9 cellular contexts compared by ENCODE assay signal in the genomic region with DNA sequence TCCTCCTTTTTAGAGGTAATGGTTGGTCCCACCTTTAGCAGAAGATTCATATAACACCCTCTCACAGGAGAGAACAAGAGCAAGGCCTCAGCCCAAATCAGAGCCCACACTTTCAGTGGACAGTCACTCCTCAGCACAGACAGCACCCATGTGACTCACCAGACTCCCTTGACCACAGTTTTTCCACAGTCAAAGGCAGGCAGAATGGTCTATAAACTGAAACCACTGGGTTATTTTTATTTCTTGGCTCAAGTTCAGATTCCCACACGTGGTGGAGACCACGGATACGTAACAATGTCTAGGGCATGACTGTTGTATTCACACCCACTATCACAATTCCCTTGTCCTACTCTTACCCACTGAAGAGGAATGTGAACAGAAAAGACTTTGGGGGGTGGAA.
DNase-seq lines count a peak whose midpoint lies in the region; ATAC-seq and FAIRE-seq lines count a peak whose summit lies in the region.
"Had no signal": no experiment of that assay in that cellular context is flagged by ENCODE, and none has a peak within 500 bp of the region (broad histone marks: within the 10 kb centered on the region; RNA-seq: fewer than 3 reads in every experiment).

No MANE protein-coding gene starts in this region.

- no peaks in the 10 kb centered on the region for H3K4me1 Mint-ChIP-seq in activated T-helper 17 cell treated with anti-CD3 and anti-CD28 coated beads, Interleukin-2, amount 50 U/mL, for 72 hours
- H3K4me1 Mint-ChIP-seq in activated T-cell treated with anti-CD3 and anti-CD28 coated beads, Interleukin-2, amount 50 U/mL, for 72 hours (ENCODE audit: low read depth), result no peaks in the 10 kb centered on the region
- H3K4me1 Mint-ChIP-seq in activated naive CD4-positive, alpha-beta T cell treated with anti-CD3 and anti-CD28 coated beads, Interleukin-2, amount 10 ng/mL, durations not matched to agents 7 days and 5 days, result no peaks in the 10 kb centered on the region

- peaks cover 9% of the 10 kb centered on the region for H3K27me3 Mint-ChIP-seq in activated T-helper 17 cell treated with anti-CD3 and anti-CD28 coated beads, Interleukin-2, amount 50 U/mL, for 72 hours
- no peaks in the 10 kb centered on the region for H3K27me3 Mint-ChIP-seq in activated T-cell treated with anti-CD3 and anti-CD28 coated beads, Interleukin-2, amount 50 U/mL, for 72 hours (ENCODE audit: low read depth)
- H3K27me3 Mint-ChIP-seq in activated naive CD4-positive, alpha-beta T cell treated with anti-CD3 and anti-CD28 coated beads, Interleukin-2, amount 10 ng/mL, durations not matched to agents 7 days and 5 days, result no peaks in the 10 kb centered on the region

- FAIRE-seq in GM19239 (lab: Jason Lieb, UNC), result peak; percentile 78

- peaks cover 5% of the 10 kb centered on the region for H3K9me3 Mint-ChIP-seq in activated T-helper 17 cell treated with anti-CD3 and anti-CD28 coated beads, Interleukin-2, amount 50 U/mL, for 72 hours
- H3K9me3 Mint-ChIP-seq in activated T-cell treated with anti-CD3 and anti-CD28 coated beads, Interleukin-2, amount 50 U/mL, for 72 hours, result peaks cover 0 to 3% of the 10 kb centered on the region in 2 donors
- no peaks in the 10 kb centered on the region for H3K9me3 Mint-ChIP-seq in activated naive CD4-positive, alpha-beta T cell treated with anti-CD3 and anti-CD28 coated beads, Interleukin-2, amount 10 ng/mL, durations not matched to agents 7 days and 5 days
- H3K9me3 Mint-ChIP-seq: activated T-helper 2 cell treated with anti-CD3 and anti-CD28 coated beads, Interferon-gamma antibody, Interleukin-2, Interleukin-4, amounts not matched to agents 10 μg/mL and 5 μg/mL and 100 μg/mL, durations not matched to agents 14 hours and 24 hours and 36 hours had no signal

- CTCF ChIA-PET in activated naive CD4-positive, alpha-beta T cell treated with anti-CD3 and anti-CD28 coated beads, Interleukin-2, amount 10 ng/mL, durations not matched to agents 7 days and 5 days (lab: Charles Lee), result no interaction called here

- DNase-seq in GM19239 (ENCODE audit: insufficient read length, low spot score), result no peak
- DNase-seq in Kasumi-1 (lab: John Stamatoyannopoulos, UW), result peak; percentile 44 to 57
- DNase-seq in dedifferentiated amniotic fluid mesenchymal stem cell (ENCODE audit: extremely low spot score), result peak; percentile 70
- DNase-seq in renal cortical epithelial cell (ENCODE audit: low read depth), result peak; percentile 97
- no peak for DNase-seq in activated T-cell treated with anti-CD3 and anti-CD28 coated beads, Interleukin-2, amount 50 U/mL, for 72 hours
- no peak for DNase-seq in activated naive CD4-positive, alpha-beta T cell treated with anti-CD3 and anti-CD28 coated beads, Interleukin-2, amount 10 ng/mL, durations not matched to agents 7 days and 5 days

- no peak overlapping the region for H3K4me3 Mint-ChIP-seq in activated T-helper 17 cell treated with anti-CD3 and anti-CD28 coated beads, Interleukin-2, amount 50 U/mL, for 72 hours
- H3K4me3 Mint-ChIP-seq in activated T-cell treated with anti-CD3 and anti-CD28 coated beads, Interleukin-2, amount 50 U/mL, for 72 hours, result no peak overlapping the region
- H3K4me3 Mint-ChIP-seq in activated naive CD4-positive, alpha-beta T cell treated with anti-CD3 and anti-CD28 coated beads, Interleukin-2, amount 10 ng/mL, durations not matched to agents 7 days and 5 days, result no peak overlapping the region

- no peak overlapping the region for H3K27ac Mint-ChIP-seq in activated T-helper 17 cell treated with anti-CD3 and anti-CD28 coated beads, Interleukin-2, amount 50 U/mL, for 72 hours
- H3K27ac Mint-ChIP-seq in activated T-cell treated with anti-CD3 and anti-CD28 coated beads, Interleukin-2, amount 50 U/mL, for 72 hours, result no peak overlapping the region
- H3K27ac Mint-ChIP-seq in activated naive CD4-positive, alpha-beta T cell treated with anti-CD3 and anti-CD28 coated beads, Interleukin-2, amount 10 ng/mL, durations not matched to agents 7 days and 5 days, result no peak overlapping the region
- H3K27ac Mint-ChIP-seq: activated T-helper 2 cell treated with anti-CD3 and anti-CD28 coated beads, Interferon-gamma antibody, Interleukin-2, Interleukin-4, amounts not matched to agents 10 μg/mL and 5 μg/mL and 100 μg/mL, durations not matched to agents 14 hours and 24 hours and 36 hours had no signal

- ATAC-seq in activated T-helper 17 cell treated with anti-CD3 and anti-CD28 coated beads, Interleukin-2, amount 50 U/mL, for 72 hours (replicated peaks), result no peak
- ATAC-seq in activated T-cell treated with anti-CD3 and anti-CD28 coated beads, Interleukin-2, amount 50 U/mL, for 72 hours (replicated peaks in 1 of 2), result no peak
- ATAC-seq in HG03280 (IDR thresholded peaks at IDR 0.05; ENCODE audit: unreplicated experiment), result no peak

- H3K36me3 Mint-ChIP-seq in activated T-helper 17 cell treated with anti-CD3 and anti-CD28 coated beads, Interleukin-2, amount 50 U/mL, for 72 hours (ENCODE audit: low read depth), result no peaks in the 10 kb centered on the region
- peaks cover 0 to 5% of the 10 kb centered on the region in 2 donors for H3K36me3 Mint-ChIP-seq in activated T-cell treated with anti-CD3 and anti-CD28 coated beads, Interleukin-2, amount 50 U/mL, for 72 hours (ENCODE audit: insufficient read depth in 2 of 2)
- peaks cover 1% of the 10 kb centered on the region for H3K36me3 Mint-ChIP-seq in activated naive CD4-positive, alpha-beta T cell treated with anti-CD3 and anti-CD28 coated beads, Interleukin-2, amount 10 ng/mL, durations not matched to agents 7 days and 5 days

Comparison
In these comparisons a context has a peak if more than half of its experiments do, and no peak if none do; other contexts are left out.
1. DNase-seq: peak in Kasumi-1 (2 of 2), dedifferentiated amniotic fluid mesenchymal stem cell (single experiment) and renal cortical epithelial cell (single experiment); none in GM19239 (single experiment), activated T-cell treated with anti-CD3 and anti-CD28 coated beads, Interleukin-2, amount 50 U/mL, for 72 hours (0 of 2) and activated naive CD4-positive, alpha-beta T cell treated with anti-CD3 and anti-CD28 coated beads, Interleukin-2, amount 10 ng/mL, durations not matched to agents 7 days and 5 days (single experiment).